ENCODE assay signal across 13 cellular contexts in the genomic region with DNA sequence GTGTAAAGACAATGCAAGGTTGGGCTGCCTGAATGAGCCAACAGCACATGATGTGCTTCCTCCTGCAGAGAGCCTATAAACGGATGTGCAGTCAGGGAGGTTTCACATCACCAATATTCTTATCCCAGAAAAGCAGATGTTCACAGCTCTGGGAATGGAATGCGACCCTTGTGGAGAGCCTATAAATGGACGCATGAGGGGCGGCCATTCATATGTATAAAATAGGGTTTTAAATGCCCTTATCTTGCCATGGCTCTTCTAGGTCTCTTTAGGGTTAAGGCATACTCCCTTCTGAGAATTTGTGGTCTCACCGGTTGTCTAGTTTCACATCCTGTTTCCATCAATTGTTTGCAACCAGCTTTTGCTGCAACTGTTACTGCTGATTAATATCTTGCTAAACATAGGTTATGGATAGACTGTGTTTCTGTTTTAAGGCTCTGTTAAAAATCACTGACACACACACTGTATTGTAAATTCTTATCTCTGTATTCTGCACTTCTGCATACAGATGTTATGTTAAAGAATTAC. TPM values are rescaled to one million over a fixed set of nuclear protein-coding genes. Genes with fewer than 3 reads are reported as not detected.
DNase-seq lines count a peak whose midpoint lies in the region; ATAC-seq and TF ChIP-seq lines count a peak whose summit lies in the region.
"Had no signal": no experiment of that assay in that cellular context is flagged by ENCODE, and none has a peak within 500 bp of the region (broad histone marks: within the 10 kb centered on the region; RNA-seq: fewer than 3 reads in every experiment).

No MANE protein-coding gene starts in this region.

- H3K27ac ChIP-seq in heart right ventricle (peak overlapping the region in 8 of 10 donors; percentile 56 to 96 (median 68)), upper lobe of right lung (peak overlapping the region; percentile 28)
- H3K27ac ChIP-seq: parathyroid adenoma had no signal

- no peak for TF ChIP-seq POLR2A in NB4 (IDR thresholded peaks at IDR 0.05; ENCODE audit: extremely low read depth, insufficient read length)

- ATAC-seq in heart right ventricle (no peak), upper lobe of right lung (no peak)
- ATAC-seq in activated CD8-positive, alpha-beta T cell treated with anti-CD3 and anti-CD28 coated beads, Interleukin-2, amount 10 ng/mL, durations not matched to agents 7 days and 5 days: no peak

- H3K36me3 ChIP-seq in heart right ventricle (no peaks in the 10 kb centered on the region), upper lobe of right lung (no peaks in the 10 kb centered on the region)

- H3K4me1 ChIP-seq in heart right ventricle (peaks cover 0 to 41% (median 16%) of the 10 kb centered on the region in 9 donors), upper lobe of right lung (peaks cover 9% of the 10 kb centered on the region)
- H3K4me1 ChIP-seq: parathyroid adenoma had no signal

- TF ChIP-seq CTCF in heart right ventricle (IDR thresholded peaks at IDR 0.05) (no peak), NB4 (IDR thresholded peaks at IDR 0.05; ENCODE audit: low read depth, low read length) (no peak), upper lobe of right lung (IDR thresholded peaks at IDR 0.05) (no peak)

- H3K9me3 ChIP-seq in heart right ventricle (peaks cover 0 to 34% (median 9%) of the 10 kb centered on the region in 11 donors), upper lobe of right lung (no peaks in the 10 kb centered on the region)

- H3K27me3 ChIP-seq in heart right ventricle (peaks cover 0 to 16% (median 9%) of the 10 kb centered on the region in 7 donors), upper lobe of right lung (no peaks in the 10 kb centered on the region)

- peaks cover 45% of the 10 kb centered on the region for H3K36me3 Mint-ChIP-seq in activated CD8-positive, alpha-beta T cell treated with anti-CD3 and anti-CD28 coated beads, Interleukin-2, amount 10 ng/mL, durations not matched to agents 7 days and 5 days (ENCODE audit: low read depth)

- peaks cover 34% of the 10 kb centered on the region for H3K27me3 Mint-ChIP-seq in activated CD8-positive, alpha-beta T cell treated with anti-CD3 and anti-CD28 coated beads, Interleukin-2, amount 10 ng/mL, durations not matched to agents 7 days and 5 days (ENCODE audit: low read depth)

- CTCF ChIA-PET in activated CD8-positive, alpha-beta T cell treated with anti-CD3 and anti-CD28 coated beads, Interleukin-2, amount 10 ng/mL, durations not matched to agents 7 days and 5 days (lab: Charles Lee): interaction anchor here (1.3 kb wide), 1 partner anchor 28 kb away, joined by 6 read pairs; no protein-coding TSS in a partner anchor

- 48 to 52% methylated on average over 5 of the region's 5 CpGs for WGBS in heart right ventricle, 2 donors

- peak in 1 of 2 donors; percentile 23 for DNase-seq in heart right ventricle
- no peak for DNase-seq in cardiac septum (ENCODE audit: low spot score)
- DNase-seq in NB4 (ENCODE audit: low read depth): peak; percentile 86
- DNase-seq in activated CD8-positive, alpha-beta T cell treated with anti-CD3 and anti-CD28 coated beads, Interleukin-2, amount 10 ng/mL, durations not matched to agents 7 days and 5 days: peak; percentile 70
- no peak for DNase-seq in upper lobe of right lung
- no peak for DNase-seq in NCI-H187 treated with DMSO at 0.1 percent for 48 hours (lab: John Stamatoyannopoulos, UW)
- DNase-seq in NCI-H1105 treated with DMSO at 0.1 percent for 48 hours (lab: John Stamatoyannopoulos, UW): no peak
- DNase-seq in KG1 (lab: John Stamatoyannopoulos, UW): no peak
- DNase-seq: IMR-90, mesendoderm, NCI-H2227 treated with DMSO at 0.1 percent for 48 hours, SHP77 treated with DMSO at 0.1 percent for 48 hours had no signal

- POLR2A ChIA-PET in activated CD8-positive, alpha-beta T cell treated with anti-CD3 and anti-CD28 coated beads, Interleukin-2, amount 10 ng/mL, durations not matched to agents 7 days and 5 days (lab: Charles Lee): interaction anchor here (0.6 kb wide), 1 partner anchor 112 kb away, joined by 3 read pairs; no protein-coding TSS in a partner anchor

- peak overlapping the region; percentile 19 for H3K4me3 Mint-ChIP-seq in activated CD8-positive, alpha-beta T cell treated with anti-CD3 and anti-CD28 coated beads, Interleukin-2, amount 10 ng/mL, durations not matched to agents 7 days and 5 days

- H3K9me3 Mint-ChIP-seq in activated CD8-positive, alpha-beta T cell treated with anti-CD3 and anti-CD28 coated beads, Interleukin-2, amount 10 ng/mL, durations not matched to agents 7 days and 5 days (ENCODE audit: insufficient read depth): peaks cover 31% of the 10 kb centered on the region

- H3K27ac Mint-ChIP-seq in activated CD8-positive, alpha-beta T cell treated with anti-CD3 and anti-CD28 coated beads, Interleukin-2, amount 10 ng/mL, durations not matched to agents 7 days and 5 days: peak overlapping the region; percentile 43

- intact Hi-C loops in heart right ventricle (cut with DNase I): no loop called here
- intact Hi-C loops in cardiac septum (cut with DNase I): no loop called here
- intact Hi-C loops in upper lobe of right lung (cut with DNase I): no loop called here

- H3K4me3 ChIP-seq in heart right ventricle (no peak overlapping the region), NB4 (ENCODE audit: low read depth, low read length) (no peak overlapping the region), upper lobe of right lung (no peak overlapping the region)

- H3K4me1 Mint-ChIP-seq in activated CD8-positive, alpha-beta T cell treated with anti-CD3 and anti-CD28 coated beads, Interleukin-2, amount 10 ng/mL, durations not matched to agents 7 days and 5 days (ENCODE audit: low read depth): peaks cover 58% of the 10 kb centered on the region

RNA-seq across cellular contexts. Expression of a gene that starts 31.9 kb away (rescaled TPM):
- total RNA-seq in heart right ventricle (10 to 100 TPM; 11.5 to 25.7 (median 18.5) TPM), cardiac septum (23.0 TPM), upper lobe of right lung (75.7 TPM)
- 10 to 100 TPM in 1 of 2 donors, 1 to 10 TPM in 1; 4.3 to 16.4 TPM for polyA plus RNA-seq in heart right ventricle
- total RNA-seq in activated CD8-positive, alpha-beta T cell treated with anti-CD3 and anti-CD28 coated beads, Interleukin-2, amount 10 ng/mL, durations not matched to agents 7 days and 5 days: 10 to 100 TPM; 40.0 to 50.1 TPM

Comparison
In these comparisons a context has a peak if more than half of its experiments do, and no peak if none do; other contexts are left out.
1. DNase-seq: peak in NB4 (single experiment) and activated CD8-positive, alpha-beta T cell treated with anti-CD3 and anti-CD28 coated beads, Interleukin-2, amount 10 ng/mL, durations not matched to agents 7 days and 5 days (single experiment); none in cardiac septum (single experiment), upper lobe of right lung (single experiment), NCI-H187 treated with DMSO at 0.1 percent for 48 hours (single experiment), NCI-H1105 treated with DMSO at 0.1 percent for 48 hours (single experiment) and KG1 (single experiment).